Comparison of ENCODE assay signal across 10 cellular contexts in genomic region chr7:102873470-102874165, GRCh38. TPM values are rescaled to one million over a fixed set of nuclear protein-coding genes. Genes with fewer than 3 reads are reported as not detected.
DNase-seq lines count a peak whose midpoint lies in the region; ATAC-seq and TF ChIP-seq lines count a peak whose summit lies in the region.
"Had no signal": no experiment of that assay in that cellular context is flagged by ENCODE, and none has a peak within 500 bp of the region (broad histone marks: within the 10 kb centered on the region; RNA-seq: fewer than 3 reads in every experiment).

No MANE protein-coding gene starts in this region.

- intact Hi-C loops in upper lobe of right lung (cut with DNase I), result no loop called here

- H3K9me3 ChIP-seq in upper lobe of right lung, result no peaks in the 10 kb centered on the region
- H3K9me3 ChIP-seq: vagina had no signal

- TF ChIP-seq CTCF in brain microvascular endothelial cell (IDR thresholded peaks at IDR 0.05; ENCODE audit: low read depth, low read length, missing control alignments), result no peak
- TF ChIP-seq CTCF in upper lobe of right lung (IDR thresholded peaks at IDR 0.05), result no peak

- H3K36me3 ChIP-seq in brain microvascular endothelial cell (replicated peaks), result no peaks in the 10 kb centered on the region
- no peaks in the 10 kb centered on the region for H3K36me3 ChIP-seq in upper lobe of right lung
- H3K36me3 ChIP-seq: vagina had no signal

- no peak overlapping the region for H3K4me3 ChIP-seq in brain microvascular endothelial cell (ENCODE audit: low read depth, low read length)
- H3K4me3 ChIP-seq in upper lobe of right lung, result no peak overlapping the region
- H3K4me3 ChIP-seq: vagina had no signal

- ATAC-seq in GM18498 (IDR thresholded peaks at IDR 0.05; ENCODE audit: unreplicated experiment) (peak; percentile 27), GM21390 (IDR thresholded peaks at IDR 0.05; ENCODE audit: unreplicated experiment) (peak; percentile 32), HG03095 (IDR thresholded peaks at IDR 0.05; ENCODE audit: unreplicated experiment) (peak; percentile 28), upper lobe of right lung (no peak)

- DNase-seq in brain microvascular endothelial cell, result no peak
- no peak for DNase-seq in upper lobe of right lung
- DNase-seq in anterior cingulate cortex (lab: John Stamatoyannopoulos, UW), result no peak
- no peak for DNase-seq in germinal center (ENCODE audit: low spot score)
- no peak for DNase-seq in DMS79 (lab: John Stamatoyannopoulos, UW)
- DNase-seq: H9 had no signal

- H3K27ac ChIP-seq in brain microvascular endothelial cell (peak overlapping the region; percentile 100), upper lobe of right lung (no peak overlapping the region)
- H3K27ac ChIP-seq: vagina had no signal

- in situ Hi-C loops in brain microvascular endothelial cell (cut with HindIII; ENCODE audit: low pct_ligation_motif_present, low sequenced_read_pairs), result no loop called here

- H3K27me3 ChIP-seq in brain microvascular endothelial cell (replicated peaks) (no peaks in the 10 kb centered on the region), upper lobe of right lung (no peaks in the 10 kb centered on the region)
- H3K27me3 ChIP-seq: vagina had no signal

- no peaks in the 10 kb centered on the region for H3K4me1 ChIP-seq in upper lobe of right lung
- H3K4me1 ChIP-seq: vagina had no signal

RNA-seq across cellular contexts. Expression of gene LRRC17, which starts 39.2 kb away (rescaled TPM):
- 0.58 TPM for total RNA-seq in upper lobe of right lung
